ENCODE assay signal across 40 cellular contexts in the genomic region with DNA sequence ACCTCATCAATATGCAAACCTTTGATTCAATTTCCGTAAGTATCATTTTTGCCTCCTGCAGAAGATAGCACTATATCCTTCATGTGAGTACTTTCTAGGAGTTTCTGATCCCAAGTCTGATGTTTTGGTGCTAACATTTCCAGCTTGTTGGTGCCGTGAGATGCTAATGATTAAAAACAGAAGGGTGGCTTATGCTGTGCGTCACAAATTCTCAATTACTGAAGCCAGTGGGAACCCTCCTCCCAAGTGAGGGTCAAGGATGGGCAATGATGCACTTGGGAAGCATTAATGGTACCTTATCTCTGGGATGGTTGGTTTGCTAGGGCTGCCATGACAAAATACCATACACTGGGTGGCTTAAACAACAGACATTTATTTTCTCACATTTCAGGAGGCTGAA.
"Had no signal": no experiment of that assay in that cellular context is flagged by ENCODE, and none has a peak within 500 bp of the region (broad histone marks: within the 10 kb centered on the region; RNA-seq: fewer than 3 reads in every experiment).

No MANE protein-coding gene starts in this region.

- H3K27ac ChIP-seq: adrenal gland, ascending aorta, body of pancreas, brain microvascular endothelial cell, breast epithelium, cardiac muscle cell had no signal

- H3K27me3 ChIP-seq: ascending aorta, body of pancreas, brain microvascular endothelial cell, breast epithelium, cardiac muscle cell had no signal

- H3K36me3 ChIP-seq: adrenal gland, ascending aorta, brain microvascular endothelial cell, breast epithelium, cardiac muscle cell had no signal

- H3K4me3 ChIP-seq: adrenal gland, ascending aorta, body of pancreas, breast epithelium, cardiac muscle cell had no signal

- H3K9me3 Mint-ChIP-seq: activated naive CD4-positive, alpha-beta T cell treated with anti-CD3 and anti-CD28 coated beads, Interleukin-2, amount 10 ng/mL, durations not matched to agents 7 days and 5 days; activated naive CD8-positive, alpha-beta T cell treated with anti-CD3 and anti-CD28 coated beads, Interleukin-2, amount 10 ng/mL, durations not matched to agents 7 days and 5 days; activated T-cell treated with anti-CD3 and anti-CD28 coated beads, Interleukin-2, amount 50 U/mL, for 24 hours; activated T-helper 1 cell treated with anti-CD3 and anti-CD28 coated beads, Interleukin-12 subunit alpha, Interleukin-12 subunit beta, Interleukin-2, Interleukin-4 antibody, amounts not matched to agents 30 ng/mL and 10 ng/mL and 1 ng/mL, durations not matched to agents 14 hours and 24 hours and 36 hours; activated T-helper 17 cell treated with anti-CD3 and anti-CD28 coated beads, Interleukin-2, amount 50 U/mL, for 72 hours; activated T-helper 2 cell treated with anti-CD3 and anti-CD28 coated beads, Interferon-gamma antibody, Interleukin-2, Interleukin-4, amounts not matched to agents 10 μg/mL and 5 μg/mL and 100 μg/mL, durations not matched to agents 14 hours and 24 hours and 36 hours; central memory CD8-positive, alpha-beta T cell had no signal

- H3K36me3 Mint-ChIP-seq: activated naive CD4-positive, alpha-beta T cell treated with anti-CD3 and anti-CD28 coated beads, Interleukin-2, amount 10 ng/mL, durations not matched to agents 7 days and 5 days; activated naive CD4-positive, alpha-beta T cell treated with anti-CD3 and anti-CD28 coated beads, Interleukin-2, amount 50 U/mL, for 24 hours; activated naive CD4-positive, alpha-beta T cell treated with anti-CD3 and anti-CD28 coated beads, Interleukin-2, amount 50 U/mL, for 72 hours; activated naive CD8-positive, alpha-beta T cell; activated naive CD8-positive, alpha-beta T cell treated with anti-CD3 and anti-CD28 coated beads for 36 hours; activated naive CD8-positive, alpha-beta T cell treated with anti-CD3 and anti-CD28 coated beads, Interleukin-2, amount 10 ng/mL, durations not matched to agents 7 days and 5 days; brain had no signal

- H3K9me3 ChIP-seq: adrenal gland, body of pancreas had no signal

- H3K4me3 Mint-ChIP-seq: activated naive CD4-positive, alpha-beta T cell treated with anti-CD3 and anti-CD28 coated beads for 36 hours; activated naive CD4-positive, alpha-beta T cell treated with anti-CD3 and anti-CD28 coated beads, Interleukin-2, amount 10 ng/mL, durations not matched to agents 7 days and 5 days; activated naive CD4-positive, alpha-beta T cell treated with anti-CD3 and anti-CD28 coated beads, Interleukin-2, amount 50 U/mL, for 24 hours; activated naive CD8-positive, alpha-beta T cell; activated naive CD8-positive, alpha-beta T cell treated with anti-CD3 and anti-CD28 coated beads for 36 hours; activated naive CD8-positive, alpha-beta T cell treated with anti-CD3 and anti-CD28 coated beads, Interleukin-2, amount 10 ng/mL, durations not matched to agents 7 days and 5 days; activated naive CD8-positive, alpha-beta T cell treated with anti-CD3 and anti-CD28 coated beads, Interleukin-2, amount 50 U/mL, for 24 hours; activated T-cell treated with anti-CD3 and anti-CD28 coated beads, Interleukin-2, amount 50 U/mL, for 24 hours; activated T-cell treated with anti-CD3 and anti-CD28 coated beads, Interleukin-2, amount 50 U/mL, for 4 hours; activated T-cell treated with anti-CD3 and anti-CD28 coated beads, Interleukin-2, amount 50 U/mL, for 72 hours; activated T-helper 1 cell treated with anti-CD3 and anti-CD28 coated beads, Interleukin-12 subunit alpha, Interleukin-12 subunit beta, Interleukin-2, Interleukin-4 antibody, amounts not matched to agents 30 ng/mL and 10 ng/mL and 1 ng/mL, durations not matched to agents 14 hours and 24 hours and 36 hours; activated T-helper 17 cell treated with anti-CD3 and anti-CD28 coated beads, Interleukin-2, amount 50 U/mL, for 72 hours; brain; central memory CD8-positive, alpha-beta T cell had no signal

- H3K4me1 Mint-ChIP-seq: activated naive CD4-positive, alpha-beta T cell treated with anti-CD3 and anti-CD28 coated beads, Interleukin-2, amount 10 ng/mL, durations not matched to agents 7 days and 5 days; activated naive CD4-positive, alpha-beta T cell treated with anti-CD3 and anti-CD28 coated beads, Interleukin-2, amount 50 U/mL, for 24 hours; activated naive CD8-positive, alpha-beta T cell treated with anti-CD3 and anti-CD28 coated beads for 36 hours; activated naive CD8-positive, alpha-beta T cell treated with anti-CD3 and anti-CD28 coated beads, Interleukin-2, amount 10 ng/mL, durations not matched to agents 7 days and 5 days; activated naive CD8-positive, alpha-beta T cell treated with anti-CD3 and anti-CD28 coated beads, Interleukin-2, amount 50 U/mL, for 24 hours; activated T-helper 17 cell treated with anti-CD3 and anti-CD28 coated beads, Interleukin-2, amount 50 U/mL, for 72 hours; brain; central memory CD8-positive, alpha-beta T cell had no signal

- DNase-seq: activated effector memory CD4-positive, alpha-beta T cell treated with anti-CD3 and anti-CD28 coated beads, Interleukin-2, amount 50 U/mL, for 16 hours; activated effector memory CD4-positive, alpha-beta T cell treated with Interleukin-2 at 50 U/mL for 16 hours; activated gamma-delta T cell; activated gamma-delta T cell treated with Interleukin-2 at 50 U/mL for 16 hours; activated naive CD4-positive, alpha-beta T cell; activated naive CD4-positive, alpha-beta T cell treated with anti-CD3 and anti-CD28 coated beads for 36 hours; activated naive CD4-positive, alpha-beta T cell treated with anti-CD3 and anti-CD28 coated beads, Interleukin-2, amount 10 ng/mL, durations not matched to agents 7 days and 5 days; activated naive CD4-positive, alpha-beta T cell treated with anti-CD3 and anti-CD28 coated beads, Interleukin-2, amount 50 U/mL, for 16 hours; activated naive CD4-positive, alpha-beta T cell treated with Interleukin-2 at 50 U/mL for 16 hours; activated naive CD8-positive, alpha-beta T cell treated with anti-CD3 and anti-CD28 coated beads for 36 hours; activated naive CD8-positive, alpha-beta T cell treated with anti-CD3 and anti-CD28 coated beads, Interleukin-2, amount 10 ng/mL, durations not matched to agents 7 days and 5 days; activated naive CD8-positive, alpha-beta T cell treated with anti-CD3 and anti-CD28 coated beads, Interleukin-2, amount 50 U/mL, for 24 hours; activated T-cell treated with anti-CD3 and anti-CD28 coated beads for 4 hours; activated T-cell treated with anti-CD3 and anti-CD28 coated beads, Interleukin-2, amount 50 U/mL, for 1 hour; activated T-cell treated with anti-CD3 and anti-CD28 coated beads, Interleukin-2, amount 50 U/mL, for 24 hours; activated T-cell treated with anti-CD3 and anti-CD28 coated beads, Interleukin-2, amount 50 U/mL, for 4 hours; activated T-cell treated with anti-CD3 and anti-CD28 coated beads, Interleukin-2, amount 50 U/mL, for 48 hours; activated T-cell treated with anti-CD3 and anti-CD28 coated beads, Interleukin-2, amount 50 U/mL, for 72 hours; adrenal gland; amniotic stem cell; amygdala; anterior cingulate cortex; aorta; body of pancreas; brain microvascular endothelial cell; caudate nucleus; central memory CD4-positive, alpha-beta T cell; cerebellar nuclear complex had no signal

- H3K4me1 ChIP-seq: adrenal gland, ascending aorta, body of pancreas, breast epithelium had no signal

- H3K27ac Mint-ChIP-seq: activated naive CD4-positive, alpha-beta T cell treated with anti-CD3 and anti-CD28 coated beads for 36 hours; activated naive CD4-positive, alpha-beta T cell treated with anti-CD3 and anti-CD28 coated beads, Interleukin-2, amount 10 ng/mL, durations not matched to agents 7 days and 5 days; activated naive CD4-positive, alpha-beta T cell treated with anti-CD3 and anti-CD28 coated beads, Interleukin-2, amount 50 U/mL, for 24 hours; activated naive CD4-positive, alpha-beta T cell treated with anti-CD3 and anti-CD28 coated beads, Interleukin-2, amount 50 U/mL, for 72 hours; activated naive CD8-positive, alpha-beta T cell; activated naive CD8-positive, alpha-beta T cell treated with anti-CD3 and anti-CD28 coated beads for 36 hours; activated naive CD8-positive, alpha-beta T cell treated with anti-CD3 and anti-CD28 coated beads, Interleukin-2, amount 10 ng/mL, durations not matched to agents 7 days and 5 days; activated naive CD8-positive, alpha-beta T cell treated with anti-CD3 and anti-CD28 coated beads, Interleukin-2, amount 50 U/mL, for 24 hours; activated T-cell treated with anti-CD3 and anti-CD28 coated beads, Interleukin-2, amount 50 U/mL, for 24 hours; activated T-cell treated with anti-CD3 and anti-CD28 coated beads, Interleukin-2, amount 50 U/mL, for 72 hours; activated T-helper 1 cell treated with anti-CD3 and anti-CD28 coated beads, Interleukin-12 subunit alpha, Interleukin-12 subunit beta, Interleukin-2, Interleukin-4 antibody, amounts not matched to agents 30 ng/mL and 10 ng/mL and 1 ng/mL, durations not matched to agents 14 hours and 24 hours and 36 hours; activated T-helper 17 cell treated with anti-CD3 and anti-CD28 coated beads, Interleukin-2, amount 50 U/mL, for 72 hours; activated T-helper 2 cell treated with anti-CD3 and anti-CD28 coated beads, Interferon-gamma antibody, Interleukin-2, Interleukin-4, amounts not matched to agents 10 μg/mL and 5 μg/mL and 100 μg/mL, durations not matched to agents 14 hours and 24 hours and 36 hours; brain had no signal

- FAIRE-seq: astrocyte had no signal
